Comparison of ENCODE assay signal across 15 cellular contexts in genomic region chr5:126477681-126478117, GRCh38. TPM values are rescaled to one million over a fixed set of nuclear protein-coding genes. Genes with fewer than 3 reads are reported as not detected.
DNase-seq lines count a peak whose midpoint lies in the region; ATAC-seq, FAIRE-seq and TF ChIP-seq lines count a peak whose summit lies in the region.
"Had no signal": no experiment of that assay in that cellular context is flagged by ENCODE, and none has a peak within 500 bp of the region (broad histone marks: within the 10 kb centered on the region; RNA-seq: fewer than 3 reads in every experiment).

No MANE protein-coding gene starts in this region.

- H3K9ac ChIP-seq in SK-N-SH (peak overlapping the region; percentile 40; the same call in 1 of the 2 replicates), endothelial cell of umbilical vein (replicated peaks; ENCODE audit: extremely low read depth, insufficient read depth, low read length) (no peak overlapping the region)

- peaks cover 4% of the 10 kb centered on the region for H3F3A ChIP-seq in SK-N-SH (replicated peaks; ENCODE audit: insufficient read depth)

- intact Hi-C loops in endothelial cell of umbilical vein (cut with micrococcal nuclease), result no loop called here
- intact Hi-C loops in transverse colon (cut with DNase I; ENCODE audit: low total_unique reads), result no loop called here

- POLR2A ChIA-PET in SK-N-SH (lab: Yijun Ruan, JAX), result no interaction called here
- POLR2A ChIA-PET in endothelial cell of umbilical vein (lab: Charles Lee), result no interaction called here

- dilution Hi-C loops in endothelial cell of umbilical vein (cut with MboI; ENCODE audit: extremely low pct_ligation_motif_present, low sequenced_read_pairs), result no loop called here

- BruUV-seq in endothelial cell of umbilical vein (replicated peaks; lab: Mats Ljungman, UMichigan), result no TSS peak

- no peaks in the 10 kb centered on the region for H3K9me2 ChIP-seq in SK-N-SH

- H2AFZ ChIP-seq in SK-N-SH (ENCODE audit: low read depth), result peak overlapping the region; percentile 37; the same call in 1 of the 2 replicates
- H2AFZ ChIP-seq in endothelial cell of umbilical vein (ENCODE audit: low read depth, low read length), result no peak overlapping the region

- in situ Hi-C loops in transverse colon (cut with MboI; ENCODE audit: low pct_ligation_motif_present in 1 of 4, low pct_unique_long_range_greater_than_20kb in 1 of 4, low sequenced_read_pairs in 3 of 4), result no loop called here

- H4K20me1 ChIP-seq in SK-N-SH (ENCODE audit: insufficient read depth), result no peaks in the 10 kb centered on the region
- no peaks in the 10 kb centered on the region for H4K20me1 ChIP-seq in endothelial cell of umbilical vein (replicated peaks; ENCODE audit: control insufficient read depth, extremely low read depth, insufficient read depth, low read length)

- TF ChIP-seq POLR2A in endothelial cell of umbilical vein (IDR thresholded peaks at IDR 0.05; ENCODE audit: low read depth, low read length) (no peak), transverse colon (IDR thresholded peaks at IDR 0.05) (no peak)

- H3K4me3 ChIP-seq in SK-N-SH (ENCODE audit: low read depth in 2 of 2, low read length in 1 of 2) (no peak overlapping the region), endothelial cell of umbilical vein (replicated peaks in 1 of 3; ENCODE audit: insufficient read depth in 1 of 3, low read depth in 1 of 3, low read length in 3 of 3) (no peak overlapping the region), transverse colon (no peak overlapping the region)
- H3K4me3 ChIP-seq: SK-N-MC had no signal

- H3K27ac ChIP-seq in SK-N-SH (ENCODE audit: low read depth in 2 of 2, low read length in 1 of 2) (peak overlapping the region; percentile 43 to 73; a peak in 3 of 4 replicates), endothelial cell of umbilical vein (ENCODE audit: insufficient read depth, low read depth, low read length) (no peak overlapping the region), transverse colon (peak overlapping the region; percentile 48 to 74 (median 62))
- H3K27ac ChIP-seq: SK-N-MC, WERI-Rb-1 had no signal

- H3K27me3 ChIP-seq in SK-N-SH (ENCODE audit: insufficient read depth) (no peaks in the 10 kb centered on the region), endothelial cell of umbilical vein (ENCODE audit: control insufficient read depth in 2 of 2, insufficient read depth in 2 of 2, low read length in 2 of 2) (no peaks in the 10 kb centered on the region), transverse colon (no peaks in the 10 kb centered on the region)

- H3K9me1 ChIP-seq in endothelial cell of umbilical vein (replicated peaks; ENCODE audit: control insufficient read depth, extremely low read depth, insufficient read depth, low read length), result no peaks in the 10 kb centered on the region

- TF ChIP-seq RAD21 in SK-N-SH (IDR thresholded peaks at IDR 0.05; ENCODE audit: low read length), result no peak

- peak in 1 of 2 experiments; percentile 16; a peak in 1 of 4 replicates for TF ChIP-seq EP300 in SK-N-SH (IDR thresholded peaks at IDR 0.05; ENCODE audit: borderline replicate concordance in 1 of 2, low read depth in 1 of 2, low read length in 1 of 2)
- no peak for TF ChIP-seq EP300 in transverse colon (IDR thresholded peaks at IDR 0.05; ENCODE audit: low read depth)

- H3K9me3 ChIP-seq in SK-N-SH (no peaks in the 10 kb centered on the region), endothelial cell of umbilical vein (replicated peaks; ENCODE audit: control insufficient read depth, insufficient read depth, low read length) (no peaks in the 10 kb centered on the region), transverse colon (no peaks in the 10 kb centered on the region)

- H3K4me1 ChIP-seq in SK-N-SH (ENCODE audit: control insufficient read depth in 1 of 2, insufficient read depth in 2 of 2, low read depth in 1 of 2, low read length in 1 of 2) (peaks cover 0 to 15% of the 10 kb centered on the region in 2 experiments; a peak in 2 of 4 replicates), endothelial cell of umbilical vein (ENCODE audit: control insufficient read depth, extremely low read depth, insufficient read depth, low read length) (no peaks in the 10 kb centered on the region), transverse colon (peaks cover 0 to 5% (median under 1%) of the 10 kb centered on the region in 4 donors)

- H3K4me2 ChIP-seq in SK-N-SH (0 out of 2 replicates have a peak overlapping the region, but pooled peaks have one; percentile 34), endothelial cell of umbilical vein (ENCODE audit: insufficient read depth, low read length) (no peak overlapping the region)

- H3K36me3 ChIP-seq in SK-N-SH (replicated peaks in 1 of 2; ENCODE audit: control insufficient read depth in 1 of 2, insufficient read depth in 2 of 2, low read length in 1 of 2), result peaks cover 10 to 18% of the 10 kb centered on the region in 2 experiments
- no peaks in the 10 kb centered on the region for H3K36me3 ChIP-seq in endothelial cell of umbilical vein (ENCODE audit: control insufficient read depth in 2 of 2, extremely low read depth in 1 of 2, insufficient read depth in 2 of 2, low read length in 2 of 2)
- peaks cover 0 to 34% (median 15%) of the 10 kb centered on the region in 4 donors for H3K36me3 ChIP-seq in transverse colon
- H3K36me3 ChIP-seq: WERI-Rb-1 had no signal

- TF ChIP-seq CTCF in SK-N-SH (IDR thresholded peaks at IDR 0.05) (no peak), endothelial cell of umbilical vein (IDR thresholded peaks at IDR 0.05; ENCODE audit: extremely low read depth in 1 of 2, insufficient read depth in 1 of 2, low read depth in 1 of 2, low read length in 2 of 2) (no peak), omental fat pad (IDR thresholded peaks at IDR 0.05) (no peak), transverse colon (IDR thresholded peaks at IDR 0.05) (no peak)

- 84% methylated on average over 4 of the region's 4 CpGs for WGBS in SK-N-SH (ENCODE audit: low lambda C conversion rate)
- 68 to 71% methylated on average over 4 of the region's 4 CpGs for WGBS in transverse colon (ENCODE audit: low coverage in 1 of 2), 2 donors

- FAIRE-seq in endothelial cell of umbilical vein (lab: Jason Lieb, UNC) (no peak), HTR-8/SVneo (lab: Jason Lieb, UNC) (no peak)
- FAIRE-seq: H1 had no signal

- CTCF ChIA-PET in SK-N-SH (lab: Yijun Ruan, JAX), result no interaction called here
- CTCF ChIA-PET in endothelial cell of umbilical vein (lab: Charles Lee), result interaction anchor here (0.9 to 2.2 kb wide), 2 partner anchors 10 to 23 kb away, joined by 3 to 6 read pairs; no protein-coding TSS in a partner anchor

- no peak for DNase-seq in SK-N-SH
- DNase-seq in endothelial cell of umbilical vein (ENCODE audit: low read depth, low spot score), result peak; percentile 57
- no peak for DNase-seq in omental fat pad (ENCODE audit: low spot score)
- no peak for DNase-seq in transverse colon
- no peak for DNase-seq in effector CD4-positive, alpha-beta T cell
- no peak for DNase-seq in HTR-8/SVneo (ENCODE audit: insufficient read length, low spot score)
- DNase-seq in epidermal melanocyte (ENCODE audit: insufficient read length, low spot score), result no peak
- DNase-seq: activated naive CD4-positive, alpha-beta T cell treated with Interleukin-2 at 50 U/mL for 16 hours; CD4-positive, alpha-beta T cell; cerebellar nuclear complex; NCI-H2081; WERI-Rb-1 had no signal

- ATAC-seq in omental fat pad (ENCODE audit: low FRiP score) (peak; percentile 73), HG03135 (IDR thresholded peaks at IDR 0.05; ENCODE audit: unreplicated experiment) (no peak)

- H3K79me2 ChIP-seq in SK-N-SH (ENCODE audit: insufficient read depth) (peaks cover 14% of the 10 kb centered on the region; the same call in 1 of the 2 replicates), endothelial cell of umbilical vein (ENCODE audit: control insufficient read depth, insufficient read depth, low read length) (no peaks in the 10 kb centered on the region)

TF ChIP-seq in SK-N-SH, 30 proteins besides CTCF, POLR2A, EP300 and RAD21:
- TF ChIP-seq JUND (IDR thresholded peaks at IDR 0.05) (peak; percentile 2; the same call in 1 of the 2 replicates), FOXM1 (IDR thresholded peaks at IDR 0.05; ENCODE audit: low read depth) (no peak)
- TF ChIP-seq, protein P1, sequence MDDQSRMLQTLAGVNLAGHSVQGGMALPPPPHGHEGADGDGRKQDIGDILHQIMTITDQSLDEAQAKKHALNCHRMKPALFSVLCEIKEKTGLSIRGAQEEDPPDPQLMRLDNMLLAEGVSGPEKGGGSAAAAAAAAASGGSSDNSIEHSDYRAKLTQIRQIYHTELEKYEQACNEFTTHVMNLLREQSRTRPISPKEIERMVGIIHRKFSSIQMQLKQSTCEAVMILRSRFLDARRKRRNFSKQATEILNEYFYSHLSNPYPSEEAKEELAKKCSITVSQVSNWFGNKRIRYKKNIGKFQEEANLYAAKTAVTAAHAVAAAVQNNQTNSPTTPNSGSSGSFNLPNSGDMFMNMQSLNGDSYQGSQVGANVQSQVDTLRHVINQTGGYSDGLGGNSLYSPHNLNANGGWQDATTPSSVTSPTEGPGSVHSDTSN (IDR thresholded peaks at IDR 0.05), result 0 out of 2 replicates have a peak, but pooled peaks have one; percentile 19
TF ChIP-seq in SK-N-SH: peak in this region for 2.

TF ChIP-seq in endothelial cell of umbilical vein, 7 proteins besides CTCF, POLR2A, EP300 and RAD21 (continues in another document):
- no peak for TF ChIP-seq POLR2AphosphoS5 (IDR thresholded peaks at IDR 0.05; ENCODE audit: insufficient read depth, low read depth, low read length)
- TF ChIP-seq JUN (IDR thresholded peaks at IDR 0.05; ENCODE audit: borderline replicate concordance, insufficient read depth, insufficient read length, low read depth), result no peak
- TF ChIP-seq MAX (IDR thresholded peaks at IDR 0.05; ENCODE audit: insufficient read depth, insufficient read length), result no peak
- no peak for TF ChIP-seq FOS (IDR thresholded peaks at IDR 0.05; ENCODE audit: borderline replicate concordance, insufficient read depth, low read length)
- no peak for TF ChIP-seq MYC (IDR thresholded peaks at IDR 0.05; ENCODE audit: low read depth, low read length)

RNA-seq across cellular contexts. Expression of gene GRAMD2B, which starts 54.5 kb away (rescaled TPM):
- polyA plus RNA-seq in SK-N-SH (2012; rRNA removed) (16.0 and 20.9 TPM in 2 replicates), endothelial cell of umbilical vein (1.6 and 2.0 TPM in 2 replicates)
- 17.1 and 21.0 TPM in 2 replicates for polyA plus RNA-seq in SK-N-SH (2012; cell fraction: cytosol; rRNA removed)
- polyA plus RNA-seq in SK-N-SH (2012; cell fraction: nucleus; rRNA removed), result 20.0 and 27.5 TPM in 2 replicates
- total RNA-seq in endothelial cell of umbilical vein (4.6 and 5.5 TPM in 2 replicates), omental fat pad (10 to 100 TPM; 19.1 to 44.1 (median 36.7) TPM), transverse colon (100 to 1,000 TPM in 3 of 4 donors, 10 to 100 TPM in 1; 93.9 to 191 (median 161) TPM)
- 2.1 and 3.2 TPM in 2 replicates for polyA plus RNA-seq in endothelial cell of umbilical vein (2011; cell fraction: cytosol; rRNA removed)
- polyA plus RNA-seq in endothelial cell of umbilical vein (2011; cell fraction: nucleus; rRNA removed), result 4.1 and 4.2 TPM in 2 replicates
- not detected in 2 replicates for polyA plus RNA-seq in endothelial cell of umbilical vein (2012)
- 0.92 and 1.6 TPM in 2 replicates for polyA minus RNA-seq in endothelial cell of umbilical vein
- 6.2 TPM for polyA minus RNA-seq in endothelial cell of umbilical vein (2011; cell fraction: cytosol; rRNA and poly(A)+ RNA removed)
- 3.3 and 4.5 TPM in 2 replicates for polyA minus RNA-seq in endothelial cell of umbilical vein (2011; cell fraction: nucleus; rRNA and poly(A)+ RNA removed)
